Comparison of ENCODE assay signal across 30 cellular contexts in the genomic region with DNA sequence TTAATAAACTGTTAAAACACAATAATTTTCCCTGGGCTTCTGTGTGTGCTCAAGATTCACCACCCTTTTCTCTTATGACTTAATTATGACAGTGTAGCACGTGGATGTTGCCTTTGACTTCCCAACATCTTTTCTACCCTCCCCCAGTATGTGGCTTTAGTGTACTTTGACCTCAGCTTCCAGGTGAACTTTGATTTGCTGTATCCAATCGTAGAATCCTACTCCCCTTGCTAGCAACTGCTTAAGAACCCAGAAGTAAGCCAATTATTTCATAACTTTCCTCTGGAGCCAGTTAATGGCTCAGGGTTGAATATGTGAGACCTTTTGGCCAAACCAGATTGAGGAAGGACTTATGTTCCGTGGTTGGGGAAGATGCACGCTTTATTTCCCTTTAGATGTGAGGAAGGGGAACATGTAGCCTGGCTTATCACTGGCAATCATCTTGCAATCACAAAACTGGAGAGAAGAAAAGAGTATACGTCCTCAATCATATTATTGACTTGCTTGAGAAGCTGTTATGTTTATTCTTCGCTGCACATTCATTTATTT.
DNase-seq lines count a peak whose midpoint lies in the region; ATAC-seq and TF ChIP-seq lines count a peak whose summit lies in the region.
"Had no signal": no experiment of that assay in that cellular context is flagged by ENCODE, and none has a peak within 500 bp of the region (broad histone marks: within the 10 kb centered on the region; RNA-seq: fewer than 3 reads in every experiment).

No MANE protein-coding gene starts in this region.

- no peaks in the 10 kb centered on the region for H3K36me3 Mint-ChIP-seq in GM23338 (ENCODE audit: low read depth)
- H3K36me3 Mint-ChIP-seq: IgD-negative memory B cell had no signal

- no peaks in the 10 kb centered on the region for H3K79me2 ChIP-seq in GM23338 (replicated peaks; ENCODE audit: insufficient read depth)
- H3K79me2 ChIP-seq: parathyroid adenoma had no signal

- no peak for ATAC-seq in GM23338
- ATAC-seq: activated CD8-positive, alpha-beta T cell treated with anti-CD3 and anti-CD28 coated beads, Interleukin-2, amount 10 ng/mL, durations not matched to agents 7 days and 5 days; esophagus mucosa; GM12878 had no signal

- no peak overlapping the region for H3K9ac ChIP-seq in mucosa of rectum (ENCODE audit: low read depth in 1 of 2, low read length in 2 of 2)
- H3K9ac ChIP-seq: parathyroid adenoma had no signal

- no peak overlapping the region for H3K27ac Mint-ChIP-seq in GM23338
- H3K27ac Mint-ChIP-seq: activated B cell treated with CpG ODN at 0.5 μM for 24 hours; activated CD8-positive, alpha-beta T cell treated with anti-CD3 and anti-CD28 coated beads, Interleukin-2, amount 10 ng/mL, durations not matched to agents 7 days and 5 days; nephron; T-helper 1 cell treated with Interleukin-12 subunit alpha and Interleukin-12 subunit beta and Interleukin-4 antibody, amounts not matched to agents 30 μg/mL and 1 μg/mL, for 36 hours had no signal

- H3K4me1 ChIP-seq in GM23338 (ENCODE audit: insufficient read depth) (peaks cover 15% of the 10 kb centered on the region), mucosa of rectum (ENCODE audit: control insufficient read depth in 2 of 2, insufficient read depth in 2 of 2, low read length in 2 of 2) (peaks cover 7 to 9% of the 10 kb centered on the region in 2 donors)
- H3K4me1 ChIP-seq: thyroid gland had no signal

- H3K27me3 ChIP-seq in GM23338 (ENCODE audit: insufficient read depth) (no peaks in the 10 kb centered on the region), mucosa of rectum (ENCODE audit: control insufficient read depth in 2 of 2, insufficient read depth in 2 of 2, low read length in 2 of 2) (no peaks in the 10 kb centered on the region)
- H3K27me3 ChIP-seq: thyroid gland had no signal

- H3K9me2 ChIP-seq in GM23338 (ENCODE audit: insufficient read depth), result no peaks in the 10 kb centered on the region; the same call in none of the 2 replicates

- H3K9me3 Mint-ChIP-seq in GM23338, result no peaks in the 10 kb centered on the region
- H3K9me3 Mint-ChIP-seq: IgD-negative memory B cell, nephron had no signal

- H3K4me3 Mint-ChIP-seq in GM23338, result no peak overlapping the region
- H3K4me3 Mint-ChIP-seq: activated B cell treated with CpG ODN at 0.5 μM for 24 hours; activated CD8-positive, alpha-beta T cell treated with anti-CD3 and anti-CD28 coated beads, Interleukin-2, amount 10 ng/mL, durations not matched to agents 7 days and 5 days; IgD-negative memory B cell; nephron; T-helper 1 cell treated with Interleukin-12 subunit alpha and Interleukin-12 subunit beta and Interleukin-4 antibody, amounts not matched to agents 30 μg/mL and 1 μg/mL, for 36 hours had no signal

- no peak for TF ChIP-seq CTCF in GM23338 (conservative IDR thresholded peaks at IDR 0.05; ENCODE audit: low read depth in 2 of 2)
- TF ChIP-seq CTCF in VCaP (conservative IDR thresholded peaks at IDR 0.05), result no peak

- DNase-seq in GM23338 (ENCODE audit: low spot score) (no peak), NOMO-1 treated with DMSO at 0.1 percent for 48 hours (lab: John Stamatoyannopoulos, UW; ENCODE audit: unreplicated experiment) (peak; percentile 61), kidney tubule cell (ENCODE audit: low spot score) (no peak), GM19240 (ENCODE audit: insufficient read length, low spot score) (no peak), middle frontal gyrus (ENCODE audit: extremely low spot score, low spot score) (no peak), NCI-H2227 treated with DMSO at 0.1 percent for 48 hours (lab: John Stamatoyannopoulos, UW) (no peak)
- DNase-seq: activated B cell treated with CpG ODN at 0.5 μM for 24 hours; activated CD8-positive, alpha-beta T cell treated with anti-CD3 and anti-CD28 coated beads, Interleukin-2, amount 10 ng/mL, durations not matched to agents 7 days and 5 days; activated naive CD4-positive, alpha-beta T cell treated with anti-CD3 and anti-CD28 coated beads, Interleukin-2, amount 50 U/mL, for 16 hours; activated T-cell treated with anti-CD3 and anti-CD28 coated beads, Interleukin-2, amount 50 U/mL, for 1 hour; aorta; central memory CD4-positive, alpha-beta T cell; DMS79; effector CD4-positive, alpha-beta T cell; GOT3; kidney; mesendoderm; NCI-H1930; NCI-H345; Right ventricle myocardium superior; stimulated activated naive CD4-positive, alpha-beta T cell; thyroid gland had no signal

- H3K36me3 ChIP-seq in GM23338 (ENCODE audit: insufficient read depth) (no peaks in the 10 kb centered on the region), mucosa of rectum (ENCODE audit: control insufficient read depth in 2 of 2, insufficient read depth in 2 of 2, low read length in 2 of 2) (no peaks in the 10 kb centered on the region)
- H3K36me3 ChIP-seq: thyroid gland had no signal

- H2AFZ ChIP-seq in GM23338, result peak overlapping the region; percentile 20; the same call in 1 of the 2 replicates
- H2AFZ ChIP-seq: parathyroid adenoma had no signal

- H3K27me3 Mint-ChIP-seq in GM23338 (ENCODE audit: insufficient read depth, low read depth, poor library complexity), result peaks cover 2% of the 10 kb centered on the region
- H3K27me3 Mint-ChIP-seq: activated B cell treated with CpG ODN at 0.5 μM for 24 hours, IgD-negative memory B cell had no signal

- H3K27ac ChIP-seq in GM23338 (ENCODE audit: low read depth) (no peak overlapping the region), VCaP (peak overlapping the region; percentile 26; the same call in 1 of the 2 replicates), mucosa of rectum (ENCODE audit: low read depth in 2 of 2, low read length in 2 of 2) (peak overlapping the region; percentile 26 to 49)
- H3K27ac ChIP-seq: parathyroid adenoma, thyroid gland had no signal

- no peaks in the 10 kb centered on the region for H4K20me1 ChIP-seq in GM23338 (replicated peaks; ENCODE audit: insufficient read depth)

- H3K4me3 ChIP-seq in GM23338, result no peak overlapping the region
- H3K4me3 ChIP-seq in mucosa of rectum (ENCODE audit: low read length in 2 of 2), result no peak overlapping the region
- H3K4me3 ChIP-seq: GM12878, thyroid gland had no signal

- H3K4me2 ChIP-seq in GM23338, result no peak overlapping the region

- H3K9me3 ChIP-seq in mucosa of rectum (ENCODE audit: control insufficient read depth in 2 of 2, low read length in 2 of 2), result no peaks in the 10 kb centered on the region
- H3K9me3 ChIP-seq: thyroid gland had no signal

- H3F3A ChIP-seq in GM23338 (replicated peaks; ENCODE audit: low read depth), result no peaks in the 10 kb centered on the region

- peaks cover 22% of the 10 kb centered on the region; the same call in 2 of the 3 replicates for H3K4me1 Mint-ChIP-seq in GM23338
- H3K4me1 Mint-ChIP-seq: nephron had no signal

TF ChIP-seq in GM23338, 12 proteins besides CTCF, POLR2A, EP300 and RAD21 (continues in another document):
- TF ChIP-seq, protein P1, sequence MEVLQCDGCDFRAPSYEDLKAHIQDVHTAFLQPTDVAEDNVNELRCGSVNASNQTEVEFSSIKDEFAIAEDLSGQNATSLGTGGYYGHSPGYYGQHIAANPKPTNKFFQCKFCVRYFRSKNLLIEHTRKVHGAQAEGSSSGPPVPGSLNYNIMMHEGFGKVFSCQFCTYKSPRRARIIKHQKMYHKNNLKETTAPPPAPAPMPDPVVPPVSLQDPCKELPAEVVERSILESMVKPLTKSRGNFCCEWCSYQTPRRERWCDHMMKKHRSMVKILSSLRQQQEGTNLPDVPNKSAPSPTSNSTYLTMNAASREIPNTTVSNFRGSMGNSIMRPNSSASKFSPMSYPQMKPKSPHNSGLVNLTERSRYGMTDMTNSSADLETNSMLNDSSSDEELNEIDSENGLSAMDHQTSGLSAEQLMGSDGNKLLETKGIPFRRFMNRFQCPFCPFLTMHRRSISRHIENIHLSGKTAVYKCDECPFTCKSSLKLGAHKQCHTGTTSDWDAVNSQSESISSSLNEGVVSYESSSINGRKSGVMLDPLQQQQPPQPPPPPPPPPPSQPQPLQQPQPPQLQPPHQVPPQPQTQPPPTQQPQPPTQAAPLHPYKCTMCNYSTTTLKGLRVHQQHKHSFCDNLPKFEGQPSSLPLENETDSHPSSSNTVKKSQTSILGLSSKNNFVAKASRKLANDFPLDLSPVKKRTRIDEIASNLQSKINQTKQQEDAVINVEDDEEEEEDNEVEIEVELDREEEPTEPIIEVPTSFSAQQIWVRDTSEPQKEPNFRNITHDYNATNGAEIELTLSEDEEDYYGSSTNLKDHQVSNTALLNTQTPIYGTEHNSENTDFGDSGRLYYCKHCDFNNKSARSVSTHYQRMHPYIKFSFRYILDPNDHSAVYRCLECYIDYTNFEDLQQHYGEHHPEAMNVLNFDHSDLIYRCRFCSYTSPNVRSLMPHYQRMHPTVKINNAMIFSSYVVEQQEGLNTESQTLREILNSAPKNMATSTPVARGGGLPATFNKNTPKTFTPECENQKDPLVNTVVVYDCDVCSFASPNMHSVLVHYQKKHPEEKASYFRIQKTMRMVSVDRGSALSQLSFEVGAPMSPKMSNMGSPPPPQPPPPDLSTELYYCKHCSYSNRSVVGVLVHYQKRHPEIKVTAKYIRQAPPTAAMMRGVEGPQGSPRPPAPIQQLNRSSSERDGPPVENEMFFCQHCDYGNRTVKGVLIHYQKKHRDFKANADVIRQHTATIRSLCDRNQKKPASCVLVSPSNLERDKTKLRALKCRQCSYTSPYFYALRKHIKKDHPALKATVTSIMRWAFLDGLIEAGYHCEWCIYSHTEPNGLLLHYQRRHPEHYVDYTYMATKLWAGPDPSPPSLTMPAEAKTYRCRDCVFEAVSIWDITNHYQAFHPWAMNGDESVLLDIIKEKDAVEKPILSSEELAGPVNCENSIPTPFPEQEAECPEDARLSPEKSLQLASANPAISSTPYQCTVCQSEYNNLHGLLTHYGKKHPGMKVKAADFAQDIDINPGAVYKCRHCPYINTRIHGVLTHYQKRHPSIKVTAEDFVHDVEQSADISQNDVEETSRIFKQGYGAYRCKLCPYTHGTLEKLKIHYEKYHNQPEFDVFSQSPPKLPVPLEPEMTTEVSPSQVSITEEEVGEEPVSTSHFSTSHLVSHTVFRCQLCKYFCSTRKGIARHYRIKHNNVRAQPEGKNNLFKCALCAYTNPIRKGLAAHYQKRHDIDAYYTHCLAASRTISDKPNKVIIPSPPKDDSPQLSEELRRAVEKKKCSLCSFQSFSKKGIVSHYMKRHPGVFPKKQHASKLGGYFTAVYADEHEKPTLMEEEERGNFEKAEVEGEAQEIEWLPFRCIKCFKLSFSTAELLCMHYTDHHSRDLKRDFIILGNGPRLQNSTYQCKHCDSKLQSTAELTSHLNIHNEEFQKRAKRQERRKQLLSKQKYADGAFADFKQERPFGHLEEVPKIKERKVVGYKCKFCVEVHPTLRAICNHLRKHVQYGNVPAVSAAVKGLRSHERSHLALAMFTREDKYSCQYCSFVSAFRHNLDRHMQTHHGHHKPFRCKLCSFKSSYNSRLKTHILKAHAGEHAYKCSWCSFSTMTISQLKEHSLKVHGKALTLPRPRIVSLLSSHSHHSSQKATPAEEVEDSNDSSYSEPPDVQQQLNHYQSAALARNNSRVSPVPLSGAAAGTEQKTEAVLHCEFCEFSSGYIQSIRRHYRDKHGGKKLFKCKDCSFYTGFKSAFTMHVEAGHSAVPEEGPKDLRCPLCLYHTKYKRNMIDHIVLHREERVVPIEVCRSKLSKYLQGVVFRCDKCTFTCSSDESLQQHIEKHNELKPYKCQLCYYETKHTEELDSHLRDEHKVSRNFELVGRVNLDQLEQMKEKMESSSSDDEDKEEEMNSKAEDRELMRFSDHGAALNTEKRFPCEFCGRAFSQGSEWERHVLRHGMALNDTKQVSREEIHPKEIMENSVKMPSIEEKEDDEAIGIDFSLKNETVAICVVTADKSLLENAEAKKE (CRISPR knock-in tag; IDR thresholded peaks at IDR 0.05), result no peak
